Comparison of ENCODE assay signal across 23 cellular contexts in genomic region chr5:142096382-142096781, GRCh38. TPM values are rescaled to one million over a fixed set of nuclear protein-coding genes. Genes with fewer than 3 reads are reported as not detected.
DNase-seq lines count a peak whose midpoint lies in the region; ATAC-seq and TF ChIP-seq lines count a peak whose summit lies in the region.
"Had no signal": no experiment of that assay in that cellular context is flagged by ENCODE, and none has a peak within 500 bp of the region (broad histone marks: within the 10 kb centered on the region; RNA-seq: fewer than 3 reads in every experiment).

No MANE protein-coding gene starts in this region.

- peaks cover 55 to 62% (median 60%) of the 10 kb centered on the region in 3 donors for H3K4me1 Mint-ChIP-seq in T-cell
- H3K4me1 Mint-ChIP-seq in endodermal cell, result peaks cover 37% of the 10 kb centered on the region

- CTCF ChIA-PET in T-cell (lab: Charles Lee), result interaction anchor here in 1 of 2 donors (0.5 to 2.1 kb wide), 8 partner anchors 8 to 489 kb away, joined by 3 to 29 read pairs (median 4); partner anchors contain the start of gene NDFIP1

- POLR2A ChIA-PET in T-cell (lab: Charles Lee), result interaction anchor here (0.6 to 2.3 kb wide), 10 partner anchors 8 to 907 kb away, joined by 3 to 49 read pairs (median 3); partner anchors contain the start of gene NDFIP1 (in 1 of the 2)

- H3K27me3 Mint-ChIP-seq in T-cell (no peaks in the 10 kb centered on the region), endodermal cell (ENCODE audit: insufficient read depth) (no peaks in the 10 kb centered on the region)
- H3K27me3 Mint-ChIP-seq: progenitor cell of endocrine pancreas had no signal

- H3K36me3 ChIP-seq in heart right ventricle (no peaks in the 10 kb centered on the region), thymus (ENCODE audit: control insufficient read depth, insufficient read depth) (no peaks in the 10 kb centered on the region), endodermal cell (ENCODE audit: control insufficient read depth, insufficient read depth, low read length) (no peaks in the 10 kb centered on the region)
- H3K36me3 ChIP-seq: ascending aorta, heart left ventricle, left lung had no signal

- H3K27ac ChIP-seq in heart right ventricle (peak overlapping the region in 6 of 10 donors; percentile 63 to 78 (median 76)), thymus (ENCODE audit: low read depth) (peak overlapping the region; percentile 52), endodermal cell (ENCODE audit: low read depth, low read length) (no peak overlapping the region)
- H3K27ac ChIP-seq: HL-60, left lung, RWPE1 had no signal

- H3K27me3 ChIP-seq in heart right ventricle (no peaks in the 10 kb centered on the region), thymus (ENCODE audit: control insufficient read depth, insufficient read depth) (no peaks in the 10 kb centered on the region), endodermal cell (ENCODE audit: control insufficient read depth, insufficient read depth, low read length, poor library complexity, severe bottlenecking) (no peaks in the 10 kb centered on the region)
- H3K27me3 ChIP-seq: ascending aorta, heart left ventricle, left lung had no signal

- H3K9me3 ChIP-seq in heart right ventricle (no peaks in the 10 kb centered on the region), thymus (ENCODE audit: control insufficient read depth) (peaks cover 1% of the 10 kb centered on the region), endodermal cell (ENCODE audit: control insufficient read depth, low read length) (no peaks in the 10 kb centered on the region)
- H3K9me3 ChIP-seq: ascending aorta, heart left ventricle, left lung had no signal

- WGBS in heart right ventricle, 2 donors, result 80 to 82% methylated on average over 3 of the region's 3 CpGs
- WGBS in thymus, result 94% methylated on average over 3 of the region's 3 CpGs
- WGBS in endodermal cell (ENCODE audit: insufficient coverage in 1 of 2, insufficient read length in 1 of 2), 2 experiments, result 91 to 100% methylated on average over 1 to 3 of the region's 3 CpGs

- peak overlapping the region; percentile 89 to 90 for H3K27ac Mint-ChIP-seq in T-cell
- no peak overlapping the region for H3K27ac Mint-ChIP-seq in endodermal cell
- H3K27ac Mint-ChIP-seq: activated B cell treated with CpG ODN at 0.5 μM for 24 hours, progenitor cell of endocrine pancreas had no signal

- TF ChIP-seq CTCF in heart right ventricle (IDR thresholded peaks at IDR 0.05) (no peak), choroid plexus epithelial cell (conservative IDR thresholded peaks at IDR 0.05; ENCODE audit: low read depth, low read length) (no peak), endodermal cell (conservative IDR thresholded peaks at IDR 0.05) (no peak)

- intact Hi-C loops in heart right ventricle (cut with DNase I), result no loop called here
- intact Hi-C loops in Right ventricle myocardium superior (cut with DNase I), result no loop called here

- no peaks in the 10 kb centered on the region for H3K36me3 Mint-ChIP-seq in T-cell
- H3K36me3 Mint-ChIP-seq in endodermal cell (ENCODE audit: low read depth), result no peaks in the 10 kb centered on the region
- H3K36me3 Mint-ChIP-seq: activated CD8-positive, alpha-beta memory T cell treated with anti-CD3 and anti-CD28 coated beads, Interleukin-2, amount 10 ng/mL, durations not matched to agents 7 days and 5 days had no signal

- no peak overlapping the region for H3K9ac ChIP-seq in endodermal cell (ENCODE audit: extremely low read depth, low read length, poor library complexity, severe bottlenecking)

- no peaks in the 10 kb centered on the region for H3K9me3 Mint-ChIP-seq in T-cell
- no peaks in the 10 kb centered on the region for H3K9me3 Mint-ChIP-seq in endodermal cell
- H3K9me3 Mint-ChIP-seq: activated B cell treated with CpG ODN at 0.5 μM for 24 hours had no signal

- no peak overlapping the region for H3K4me3 ChIP-seq in heart right ventricle
- no peak overlapping the region for H3K4me3 ChIP-seq in choroid plexus epithelial cell (ENCODE audit: low read depth, low read length)
- H3K4me3 ChIP-seq in thymus (ENCODE audit: low read length), result no peak overlapping the region
- no peak overlapping the region for H3K4me3 ChIP-seq in endodermal cell (ENCODE audit: low read length)
- H3K4me3 ChIP-seq: ascending aorta, GM12878, heart left ventricle, left lung, skin epidermis had no signal

- peaks cover 0 to 22% (median 16%) of the 10 kb centered on the region in 9 donors for H3K4me1 ChIP-seq in heart right ventricle
- peaks cover 6% of the 10 kb centered on the region for H3K4me1 ChIP-seq in thymus (ENCODE audit: control insufficient read depth, insufficient read depth, low read length)
- peaks cover 3% of the 10 kb centered on the region for H3K4me1 ChIP-seq in endodermal cell (ENCODE audit: control insufficient read depth, insufficient read depth, low read length)

- no peak for DNase-seq in heart right ventricle
- DNase-seq in Right ventricle myocardium superior, result no peak
- peak in 19 of 34 experiments; percentile 12 to 65 (median 31) for DNase-seq in T-cell
- DNase-seq in choroid plexus epithelial cell (ENCODE audit: low read depth), result peak; percentile 30
- no peak for DNase-seq in stimulated activated CD4-positive, alpha-beta T cell treated with anti-CD3 and anti-CD28 coated beads, Interleukin-2, amount 100 ng/mL, for 24 hours
- no peak for DNase-seq in endodermal cell
- DNase-seq: activated B cell treated with CpG ODN at 0.5 μM for 24 hours, midbrain, NCI-H146, NCI-H2171 treated with DMSO at 0.1 percent for 48 hours, NCI-H69 had no signal

- ATAC-seq in heart right ventricle, result no peak
- ATAC-seq in Right ventricle myocardium superior (ENCODE audit: poor library complexity), result no peak
- peak in 1 of 4 experiments; percentile 10 for ATAC-seq in T-cell (replicated peaks in 1 of 4)
- ATAC-seq in HG02884 (IDR thresholded peaks at IDR 0.05; ENCODE audit: unreplicated experiment), result no peak
- ATAC-seq: SK-N-SH treated with all-trans-retinoic acid at 6 μM for 48 hours had no signal

- H3K4me3 Mint-ChIP-seq in T-cell (no peak overlapping the region), endodermal cell (no peak overlapping the region)
- H3K4me3 Mint-ChIP-seq: activated B cell treated with CpG ODN at 0.5 μM for 24 hours; activated CD8-positive, alpha-beta memory T cell treated with anti-CD3 and anti-CD28 coated beads, Interleukin-2, amount 10 ng/mL, durations not matched to agents 7 days and 5 days had no signal

RNA-seq across cellular contexts. Expression of gene NDFIP1, which starts 12.2 kb away (rescaled TPM):
- total RNA-seq in heart right ventricle (10 to 100 TPM; 52.7 to 67.4 (median 60.7) TPM), Right ventricle myocardium superior (50.7 TPM), T-cell (100 to 1,000 TPM in 2 of 5 donors, 10 to 100 TPM in 3; 76.3 to 194 (median 90.8) TPM), endodermal cell (10 to 100 TPM; 46.2 to 49.0 TPM)
- polyA plus RNA-seq in heart right ventricle (10 to 100 TPM; 25.2 to 52.8 TPM), thymus (121 TPM)
- 58.5 TPM for polyA plus RNA-seq in endodermal cell (2013, experiment 1 of 2)
- 56.3 TPM for polyA plus RNA-seq in endodermal cell (2013, experiment 2 of 2)

Comparison
In these comparisons a context has a peak if more than half of its experiments do, and no peak if none do; other contexts are left out.
1. DNase-seq: peak in T-cell (19 of 34) and choroid plexus epithelial cell (single experiment); none in heart right ventricle (0 of 2), Right ventricle myocardium superior (single experiment), stimulated activated CD4-positive, alpha-beta T cell treated with anti-CD3 and anti-CD28 coated beads, Interleukin-2, amount 100 ng/mL, for 24 hours (0 of 2) and endodermal cell (single experiment).